22 cellular contexts compared by ENCODE assay signal in the genomic region with DNA sequence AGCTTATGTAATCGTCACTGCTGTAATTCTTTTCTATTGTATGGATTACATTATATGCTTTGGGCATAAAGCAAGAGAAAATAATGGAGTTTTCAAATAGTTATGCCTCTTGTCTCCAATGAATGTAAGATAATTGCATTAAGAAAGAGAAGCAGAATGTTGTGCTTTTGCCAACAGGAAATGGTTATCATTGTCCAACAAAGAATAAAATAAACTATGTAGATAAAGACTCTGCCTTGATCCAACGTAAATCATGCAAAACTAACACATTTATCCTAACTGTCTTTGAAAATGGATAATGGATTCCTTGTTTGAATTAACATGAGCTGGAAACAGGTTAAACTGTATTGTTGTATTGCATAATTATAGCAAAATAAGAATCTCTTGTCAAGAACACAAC.
"Had no signal": no experiment of that assay in that cellular context is flagged by ENCODE, and none has a peak within 500 bp of the region (broad histone marks: within the 10 kb centered on the region; RNA-seq: fewer than 3 reads in every experiment).

No MANE protein-coding gene starts in this region.

- ATAC-seq: activated T-cell treated with anti-CD3 and anti-CD28 coated beads, Interleukin-2, amount 50 U/mL, for 4 hours; activated T-helper 17 cell treated with anti-CD3 and anti-CD28 coated beads, Interleukin-2, amount 50 U/mL, for 72 hours; mucosa of descending colon; natural killer cell treated with Interleukin-12 subunit alpha and Interleukin-12 subunit beta and Interleukin-15 and Interleukin-18, amount 100 ng/mL, for 72 hours; T-helper 17 cell; WTC11 had no signal

- H3K9me3 ChIP-seq: mucosa of descending colon, right atrium auricular region had no signal

- H3K27me3 ChIP-seq: cardiac muscle cell, right atrium auricular region, spleen, tibial nerve had no signal

- H3K27ac ChIP-seq: cardiac muscle cell, left ventricle myocardium inferior, right atrium auricular region, spleen, tibial nerve had no signal

- H3K4me3 ChIP-seq: cardiac muscle cell, left ventricle myocardium inferior, lung, mucosa of descending colon, right atrium auricular region, spleen, tibial nerve had no signal

- H3K4me1 ChIP-seq: left ventricle myocardium inferior, right atrium auricular region, spleen, tibial nerve had no signal

- H3K36me3 ChIP-seq: cardiac muscle cell, left ventricle myocardium inferior, right atrium auricular region, spleen, tibial nerve had no signal

- DNase-seq: activated CD4-positive, alpha-beta memory T cell treated with anti-CD3 and anti-CD28 coated beads, Interleukin-2, amount 10 ng/mL, durations not matched to agents 7 days and 5 days; activated CD4-positive, alpha-beta T cell treated with anti-CD3 and anti-CD28 coated beads for 1 hour; activated CD4-positive, alpha-beta T cell treated with anti-CD3 and anti-CD28 coated beads, Interleukin-2, amount 10 ng/mL, durations not matched to agents 7 days and 5 days; activated gamma-delta T cell treated with Interleukin-2 at 50 U/mL for 16 hours; activated naive CD4-positive, alpha-beta T cell treated with anti-CD3 and anti-CD28 coated beads, Interleukin-2, amount 50 U/mL, for 16 hours; activated T-cell treated with anti-CD3 and anti-CD28 coated beads, Interleukin-2, amount 50 U/mL, for 4 hours; cerebellar nuclear complex; cortex of kidney; foreskin melanocyte; left ventricle myocardium inferior; mucosa of descending colon; spleen; stimulated activated naive CD4-positive, alpha-beta T cell treated with Interleukin-2 at 50 U/mL for 16 hours; T-helper 17 cell; T1000 had no signal
